In the genomic region with DNA sequence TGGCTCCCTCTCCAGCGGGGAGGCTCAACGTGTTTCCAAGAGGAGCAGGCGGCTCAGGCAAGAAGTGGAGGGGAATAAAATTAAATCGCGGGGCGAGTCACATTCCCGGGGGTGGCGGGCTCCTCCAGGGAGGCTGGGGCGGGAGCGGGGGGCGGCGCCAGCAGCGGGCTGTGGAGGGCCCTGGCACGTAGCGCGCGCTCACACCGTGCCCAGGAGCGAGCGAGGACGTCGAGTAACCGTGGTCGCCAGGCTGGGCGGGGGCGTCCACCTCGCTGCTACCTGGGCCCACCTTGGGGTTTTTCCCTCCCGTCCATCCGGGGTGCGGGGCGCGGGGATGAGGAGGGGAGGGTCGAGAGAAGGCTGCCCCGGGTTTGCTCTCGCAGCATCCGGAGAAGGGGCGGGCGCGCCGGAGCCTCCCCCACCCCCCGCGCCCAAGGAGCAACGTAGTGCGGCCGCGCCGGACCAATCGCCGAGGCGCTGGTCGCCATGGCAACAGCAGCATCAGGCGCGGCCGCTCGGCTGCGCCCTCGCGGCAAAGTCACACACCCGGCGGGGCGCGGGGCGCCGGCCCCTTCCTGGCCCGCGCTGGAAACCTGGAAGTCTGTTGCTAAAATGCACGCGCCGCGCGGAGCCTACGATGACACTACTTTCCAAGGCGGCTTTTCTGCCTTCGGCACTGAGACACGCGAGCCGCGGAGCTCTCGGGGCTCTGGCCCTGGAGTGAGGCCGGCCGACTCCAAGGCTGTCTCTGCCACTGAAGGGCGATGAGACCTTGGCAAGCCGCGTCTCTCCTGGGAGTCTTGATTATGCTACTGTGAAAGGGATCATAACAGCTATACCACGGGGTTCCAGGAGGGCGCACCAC, we compare ENCODE assay signal across 8 cellular contexts. TPM values are rescaled to one million over a fixed set of nuclear protein-coding genes. Genes with fewer than 3 reads are reported as not detected.
DNase-seq lines count a peak whose midpoint lies in the region; ATAC-seq and TF ChIP-seq lines count a peak whose summit lies in the region.

A gene (minus strand): TSS at position 388 of the 865 bp plus-strand sequence. CDS start 415 bp downstream, outside the sequence.

- no peak within 1 kb of the TSS for H3K4ac ChIP-seq in H9 (ENCODE audit: low read depth, low read length)

- H3K56ac ChIP-seq in H9 (ENCODE audit: insufficient read length, low read depth, low read length), result no peak within 1 kb of the TSS

- TF ChIP-seq POLR2A in ovary (IDR thresholded peaks at IDR 0.05), result no peak

- H3K9me3 ChIP-seq in H9 (ENCODE audit: control insufficient read depth, low read depth, low read length), result no peaks in the 10 kb centered on the region
- no peaks in the 10 kb centered on the region for H3K9me3 ChIP-seq in ovary

- peak within 1 kb of the TSS; percentile 54 for H3K18ac ChIP-seq in H9 (ENCODE audit: insufficient read length, low read depth, low read length)

- no peaks in the 10 kb centered on the region for H3K79me2 ChIP-seq in H9 (ENCODE audit: insufficient read depth, low read length)

- H2AK5ac ChIP-seq in H9 (ENCODE audit: insufficient read length, low read length), result no peak within 1 kb of the TSS

- H3K27ac Mint-ChIP-seq in H9, result peak within 1 kb of the TSS in 1 of 3 experiments; percentile 70; a peak in 1 of 7 replicates
- peak within 1 kb of the TSS; percentile 54 for H3K27ac Mint-ChIP-seq in activated T-helper 17 cell treated with anti-CD3 and anti-CD28 coated beads, Interleukin-2, amount 50 U/mL, for 72 hours

- no peaks in the 10 kb centered on the region for H3K36me3 ChIP-seq in ovary

- H2BK120ac ChIP-seq in H9 (ENCODE audit: low read depth, low read length, poor library complexity, severe bottlenecking), result no peak within 1 kb of the TSS

- no peak within 1 kb of the TSS for H3K4me3 ChIP-seq in ovary

- H2BK5ac ChIP-seq in H9 (ENCODE audit: insufficient read length, low read length), result no peak within 1 kb of the TSS

- TF ChIP-seq EP300 in ovary (IDR thresholded peaks at IDR 0.05), result no peak

- H3K36me3 Mint-ChIP-seq in H9 (ENCODE audit: insufficient read depth in 1 of 3, low read depth in 3 of 3), result peaks cover 0 to 1% (median 0%) of the 10 kb centered on the region in 3 experiments; a peak in 1 of 7 replicates
- no peaks in the 10 kb centered on the region for H3K36me3 Mint-ChIP-seq in activated T-helper 17 cell treated with anti-CD3 and anti-CD28 coated beads, Interleukin-2, amount 50 U/mL, for 72 hours (ENCODE audit: low read depth)

- intact Hi-C loops in ovary (cut with DNase I), result no loop called here

- no peaks in the 10 kb centered on the region for H4K20me1 ChIP-seq in H9 (ENCODE audit: control insufficient read depth, insufficient read depth, insufficient read length)

- DNase-seq in GM03348 (ENCODE audit: low spot score) (peak; percentile 38), H9 (peak; percentile 79), NCI-H2227 (lab: John Stamatoyannopoulos, UW; ENCODE audit: unreplicated experiment) (peak; percentile 91), glomerular endothelial cell (ENCODE audit: extremely low read depth, low read depth, low spot score) (no peak), ovary (peak; percentile 23 to 66 (median 40))

- H3K23ac ChIP-seq in H9 (ENCODE audit: insufficient read length, low read depth, low read length), result no peak within 1 kb of the TSS

- H3K27ac ChIP-seq in H9 (ENCODE audit: insufficient read length, low read depth, low read length), result no peak within 1 kb of the TSS
- H3K27ac ChIP-seq in ovary, result no peak within 1 kb of the TSS
- H3K27ac ChIP-seq in temporal lobe (ENCODE audit: low read depth, low read length), result peak within 1 kb of the TSS; percentile 85

- H3K4me1 Mint-ChIP-seq in H9, result peaks cover 10 to 22% of the 10 kb centered on the region in 2 experiments
- peaks cover 6% of the 10 kb centered on the region for H3K4me1 Mint-ChIP-seq in activated T-helper 17 cell treated with anti-CD3 and anti-CD28 coated beads, Interleukin-2, amount 50 U/mL, for 72 hours

- no peak within 1 kb of the TSS for H4K8ac ChIP-seq in H9 (replicated peaks; ENCODE audit: insufficient read length, low read depth, low read length)

- H4K91ac ChIP-seq in H9 (ENCODE audit: insufficient read length, low read depth, low read length), result no peak within 1 kb of the TSS

- no peak within 1 kb of the TSS for H3T11ph ChIP-seq in H9 (ENCODE audit: low read length)

- ATAC-seq in activated T-helper 17 cell treated with anti-CD3 and anti-CD28 coated beads, Interleukin-2, amount 50 U/mL, for 72 hours (replicated peaks), result peak; percentile 81
- ATAC-seq in GM18870 (IDR thresholded peaks at IDR 0.05; ENCODE audit: unreplicated experiment), result no peak

- no peak within 1 kb of the TSS for H3K9ac ChIP-seq in H9 (ENCODE audit: extremely low read depth, insufficient read length, low read length)

- peak within 1 kb of the TSS; percentile 51; the same call in 1 of the 2 replicates for H3K14ac ChIP-seq in H9 (ENCODE audit: insufficient read depth, low read length)

- H2BK15ac ChIP-seq in H9 (ENCODE audit: low read depth, low read length), result no peak within 1 kb of the TSS

- no peak within 1 kb of the TSS for H4K5ac ChIP-seq in H9 (ENCODE audit: insufficient read length, low read depth, low read length)

- no peaks in the 10 kb centered on the region for H3K79me1 ChIP-seq in H9 (ENCODE audit: insufficient read depth, low read depth, low read length, poor library complexity, severe bottlenecking)

- H3K27me3 ChIP-seq in H9 (ENCODE audit: insufficient read depth, low read length) (peaks cover 5% of the 10 kb centered on the region; the same call in 1 of the 2 replicates), ovary (no peaks in the 10 kb centered on the region)

- peak within 1 kb of the TSS; percentile 47 for H3K4me2 ChIP-seq in H9 (ENCODE audit: insufficient read depth, insufficient read length, low read length)

- peaks cover 63% of the 10 kb centered on the region for H3K27me3 Mint-ChIP-seq in H9 (ENCODE audit: low read depth)
- peaks cover 8% of the 10 kb centered on the region for H3K27me3 Mint-ChIP-seq in activated T-helper 17 cell treated with anti-CD3 and anti-CD28 coated beads, Interleukin-2, amount 50 U/mL, for 72 hours

- H3K23me2 ChIP-seq in H9 (ENCODE audit: insufficient read length, low read depth, low read length, poor library complexity, severe bottlenecking), result peaks cover 3% of the 10 kb centered on the region

- H2BK12ac ChIP-seq in H9 (ENCODE audit: insufficient read length, low read depth, low read length), result no peak within 1 kb of the TSS

- H2BK20ac ChIP-seq in H9 (ENCODE audit: low read depth, low read length, poor library complexity, severe bottlenecking), result no peak within 1 kb of the TSS

- H3K9me3 Mint-ChIP-seq in H9, result no peaks in the 10 kb centered on the region
- H3K9me3 Mint-ChIP-seq in activated T-helper 17 cell treated with anti-CD3 and anti-CD28 coated beads, Interleukin-2, amount 50 U/mL, for 72 hours, result no peaks in the 10 kb centered on the region

- H2AFZ ChIP-seq in H9 (ENCODE audit: low read length), result no peak within 1 kb of the TSS

- TF ChIP-seq CTCF in H9 (conservative IDR thresholded peaks at IDR 0.05) (no peak), ovary (IDR thresholded peaks at IDR 0.05) (no peak)

- H3K4me1 ChIP-seq in H9 (ENCODE audit: insufficient read depth, low read length) (no peaks in the 10 kb centered on the region), ovary (ENCODE audit: insufficient read depth) (no peaks in the 10 kb centered on the region)

- H3K4me3 Mint-ChIP-seq in H9, result peak within 1 kb of the TSS; percentile 67 to 86
- H3K4me3 Mint-ChIP-seq in activated T-helper 17 cell treated with anti-CD3 and anti-CD28 coated beads, Interleukin-2, amount 50 U/mL, for 72 hours, result peak within 1 kb of the TSS; percentile 77

- WGBS in H9 (ENCODE audit: extremely low coverage, insufficient read length, low lambda C conversion rate), result no CpG with 5 or more reads among the region's 86 CpGs
- WGBS in ovary, 3 donors, result 2 to 3% (median 3%) methylated on average over 62 to 85 of the region's 86 CpGs

RNA-seq across cellular contexts. Expression of the gene that starts here (rescaled TPM):
- 17.8 and 19.1 TPM in 2 replicates for total RNA-seq in H9 (2021)
- total RNA-seq in activated T-helper 17 cell treated with anti-CD3 and anti-CD28 coated beads, Interleukin-2, amount 50 U/mL, for 72 hours, result 10 to 100 TPM; 38.0 to 62.9 TPM
- total RNA-seq in glomerular endothelial cell, result 50.1 and 57.1 TPM in 2 replicates
- 10 to 100 TPM; 22.2 to 55.4 (median 46.0) TPM for total RNA-seq in ovary
- 10 to 100 TPM; 20.9 to 27.3 TPM for polyA plus RNA-seq in ovary
- total RNA-seq in temporal lobe, result 19.4 TPM
